In genomic region chr3:71122641-71123040, GRCh38 we compare ENCODE assay signal across 22 cellular contexts.
A peak's percentile ranks its signal among the peaks of the same experiment; 100 is the strongest.
DNase-seq lines count a peak whose midpoint lies in the region; ATAC-seq and TF ChIP-seq lines count a peak whose summit lies in the region.
"Had no signal": no experiment of that assay in that cellular context is flagged by ENCODE, and none has a peak within 500 bp of the region (broad histone marks: within the 10 kb centered on the region; RNA-seq: fewer than 3 reads in every experiment).

No MANE protein-coding gene starts in this region.

- CTCF ChIA-PET in activated B cell treated with CpG ODN at 0.5 μM for 24 hours (lab: Charles Lee), result no interaction called here

- POLR2A ChIA-PET in activated B cell treated with CpG ODN at 0.5 μM for 24 hours (lab: Charles Lee), result interaction anchor here (0.5 to 7.5 kb wide), 6 partner anchors 8 to 58 kb away, joined by 3 to 138 read pairs (median 6); no protein-coding TSS in a partner anchor

- H3K4me1 Mint-ChIP-seq in activated T-cell treated with anti-CD3 and anti-CD28 coated beads, Interleukin-2, amount 50 U/mL, for 24 hours (ENCODE audit: low read depth), result peaks cover 88% of the 10 kb centered on the region
- H3K4me1 Mint-ChIP-seq in activated B cell treated with CpG ODN at 0.5 μM for 24 hours, result peaks cover 87% of the 10 kb centered on the region
- peaks cover 64 to 92% of the 10 kb centered on the region in 2 donors for H3K4me1 Mint-ChIP-seq in stimulated activated naive B cell treated with anti-CD40 and anti-IgM and Interleukin-4, amounts not matched to agents 10 μg/mL and 1 μg/mL and 100 μg/mL, for 72 hours

- H3K4me1 ChIP-seq in gastroesophageal sphincter, result peaks cover 5 to 98% (median 34%) of the 10 kb centered on the region in 3 donors
- H3K4me1 ChIP-seq: neural progenitor cell had no signal

- no peaks in the 10 kb centered on the region for H3K36me3 ChIP-seq in gastroesophageal sphincter
- H3K36me3 ChIP-seq: BE2C, cardiac muscle cell, neural progenitor cell had no signal

- TF ChIP-seq EP300 in gastroesophageal sphincter (IDR thresholded peaks at IDR 0.05), result no peak

- H3K27me3 Mint-ChIP-seq in activated T-cell treated with anti-CD3 and anti-CD28 coated beads, Interleukin-2, amount 50 U/mL, for 24 hours, result no peaks in the 10 kb centered on the region
- no peaks in the 10 kb centered on the region for H3K27me3 Mint-ChIP-seq in activated B cell treated with CpG ODN at 0.5 μM for 24 hours
- no peaks in the 10 kb centered on the region for H3K27me3 Mint-ChIP-seq in stimulated activated naive B cell treated with anti-CD40 and anti-IgM and Interleukin-4, amounts not matched to agents 10 μg/mL and 1 μg/mL and 100 μg/mL, for 72 hours
- H3K27me3 Mint-ChIP-seq: dendritic cell treated with granulocyte-macrophage colony-stimulating factor and Interleukin-4, amounts not matched to agents 40 ng/mL and 50 ng/mL, for 4 days had no signal

- no peak for TF ChIP-seq POLR2A in gastroesophageal sphincter (IDR thresholded peaks at IDR 0.05)

- H3K9me3 ChIP-seq in gastroesophageal sphincter, result no peaks in the 10 kb centered on the region
- H3K9me3 ChIP-seq: BE2C had no signal

- H3K9me3 Mint-ChIP-seq in activated T-cell treated with anti-CD3 and anti-CD28 coated beads, Interleukin-2, amount 50 U/mL, for 24 hours, result no peaks in the 10 kb centered on the region
- H3K9me3 Mint-ChIP-seq in activated B cell treated with CpG ODN at 0.5 μM for 24 hours, result no peaks in the 10 kb centered on the region
- no peaks in the 10 kb centered on the region for H3K9me3 Mint-ChIP-seq in stimulated activated naive B cell treated with anti-CD40 and anti-IgM and Interleukin-4, amounts not matched to agents 10 μg/mL and 1 μg/mL and 100 μg/mL, for 72 hours
- H3K9me3 Mint-ChIP-seq: dendritic cell treated with granulocyte-macrophage colony-stimulating factor and Interleukin-4, amounts not matched to agents 40 ng/mL and 50 ng/mL, for 4 days; H9; neural progenitor cell had no signal

- H3K36me3 Mint-ChIP-seq in activated T-cell treated with anti-CD3 and anti-CD28 coated beads, Interleukin-2, amount 50 U/mL, for 24 hours (ENCODE audit: low read depth), result peaks cover 74% of the 10 kb centered on the region
- H3K36me3 Mint-ChIP-seq in activated B cell treated with CpG ODN at 0.5 μM for 24 hours (ENCODE audit: low read depth), result peaks cover 78% of the 10 kb centered on the region
- peaks cover 26 to 52% of the 10 kb centered on the region in 2 donors for H3K36me3 Mint-ChIP-seq in stimulated activated naive B cell treated with anti-CD40 and anti-IgM and Interleukin-4, amounts not matched to agents 10 μg/mL and 1 μg/mL and 100 μg/mL, for 72 hours
- H3K36me3 Mint-ChIP-seq: neural progenitor cell had no signal

- intact Hi-C loops in activated B cell treated with CpG ODN at 0.5 μM for 24 hours (cut with micrococcal nuclease), result no loop called here
- intact Hi-C loops in dorsolateral prefrontal cortex (cut with DNase I), result no loop called here

- DNase-seq in activated T-cell treated with anti-CD3 and anti-CD28 coated beads, Interleukin-2, amount 50 U/mL, for 24 hours, result no peak
- no peak for DNase-seq in activated T-cell treated with anti-CD3 and anti-CD28 coated beads for 4 hours
- DNase-seq in activated B cell treated with CpG ODN at 0.5 μM for 24 hours, result no peak
- DNase-seq in stimulated activated naive B cell treated with anti-CD40 and anti-IgM and Interleukin-4, amounts not matched to agents 10 μg/mL and 1 μg/mL and 100 μg/mL, for 72 hours, result no peak
- DNase-seq in A172 (ENCODE audit: low spot score), result no peak
- DNase-seq in dorsolateral prefrontal cortex, result no peak
- no peak for DNase-seq in NCI-H774 (lab: John Stamatoyannopoulos, UW)
- DNase-seq: activated CD4-positive, alpha-beta T cell treated with anti-CD3 and anti-CD28 coated beads, Interleukin-2, amount 50 U/mL, for 4 hours; activated CD8-positive, alpha-beta memory T cell treated with anti-CD3 and anti-CD28 coated beads, Interleukin-2, amount 50 U/mL, for 48 hours; activated gamma-delta T cell treated with Interleukin-2 at 50 U/mL for 16 hours; H9; islet precursor cell; NCI-H1048; NCI-H187; NCI-H2171 treated with DMSO at 0.1 percent for 48 hours; NCI-H524; posterior cingulate gyrus had no signal

- 91 to 97% methylated on average over 4 of the region's 4 CpGs for WGBS in gastroesophageal sphincter (ENCODE audit: low coverage in 1 of 2), 2 donors

- H3K27me3 ChIP-seq in gastroesophageal sphincter, result no peaks in the 10 kb centered on the region
- H3K27me3 ChIP-seq in dorsolateral prefrontal cortex, result no peaks in the 10 kb centered on the region
- H3K27me3 ChIP-seq: BE2C, cardiac muscle cell, neural progenitor cell had no signal

- no peak for ATAC-seq in activated B cell treated with CpG ODN at 0.5 μM for 24 hours (ENCODE audit: low read depth)
- ATAC-seq in gastroesophageal sphincter, result no peak
- no peak for ATAC-seq in stimulated activated naive B cell treated with anti-CD40 and anti-IgM and Interleukin-4, amounts not matched to agents 10 μg/mL and 1 μg/mL and 100 μg/mL, for 72 hours (replicated peaks)

- peak overlapping the region in 3 of 4 donors; percentile 25 to 57 (median 28) for H3K27ac ChIP-seq in gastroesophageal sphincter
- H3K27ac ChIP-seq in dorsolateral prefrontal cortex, result no peak overlapping the region
- H3K27ac ChIP-seq: neural progenitor cell had no signal

- TF ChIP-seq CTCF in activated B cell treated with CpG ODN at 0.5 μM for 24 hours (IDR thresholded peaks at IDR 0.05) (no peak), gastroesophageal sphincter (IDR thresholded peaks at IDR 0.05) (no peak), dorsolateral prefrontal cortex (IDR thresholded peaks at IDR 0.05 in 54 of 56, conservative IDR thresholded peaks at IDR 0.05 in 2 of 56; ENCODE audit: low read depth in 1 of 56, partially characterized antibody in 56 of 56) (no peak)

- H3K4me3 ChIP-seq in gastroesophageal sphincter (no peak overlapping the region), dorsolateral prefrontal cortex (no peak overlapping the region)
- H3K4me3 ChIP-seq: cardiac muscle cell, neural progenitor cell had no signal

- H3K4me3 Mint-ChIP-seq in activated T-cell treated with anti-CD3 and anti-CD28 coated beads, Interleukin-2, amount 50 U/mL, for 24 hours, result no peak overlapping the region
- no peak overlapping the region for H3K4me3 Mint-ChIP-seq in activated B cell treated with CpG ODN at 0.5 μM for 24 hours
- H3K4me3 Mint-ChIP-seq in stimulated activated naive B cell treated with anti-CD40 and anti-IgM and Interleukin-4, amounts not matched to agents 10 μg/mL and 1 μg/mL and 100 μg/mL, for 72 hours, result no peak overlapping the region
- H3K4me3 Mint-ChIP-seq: dendritic cell treated with granulocyte-macrophage colony-stimulating factor and Interleukin-4, amounts not matched to agents 40 ng/mL and 50 ng/mL, for 4 days; H9; neural progenitor cell had no signal

- peak overlapping the region; percentile 89 for H3K27ac Mint-ChIP-seq in activated T-cell treated with anti-CD3 and anti-CD28 coated beads, Interleukin-2, amount 50 U/mL, for 24 hours
- H3K27ac Mint-ChIP-seq in activated B cell treated with CpG ODN at 0.5 μM for 24 hours, result peak overlapping the region; percentile 80
- H3K27ac Mint-ChIP-seq in stimulated activated naive B cell treated with anti-CD40 and anti-IgM and Interleukin-4, amounts not matched to agents 10 μg/mL and 1 μg/mL and 100 μg/mL, for 72 hours, result peak overlapping the region; percentile 63
- H3K27ac Mint-ChIP-seq: dendritic cell treated with granulocyte-macrophage colony-stimulating factor and Interleukin-4, amounts not matched to agents 40 ng/mL and 50 ng/mL, for 4 days; neural progenitor cell had no signal

Comparison
In these comparisons a context has a peak if more than half of its experiments do, and no peak if none do; other contexts are left out.
1. H3K27ac ChIP-seq: peak in gastroesophageal sphincter (3 of 4); none in dorsolateral prefrontal cortex (0 of 59).
2. Peak in every context shown above with its lines, with median percentiles within 50 percentile points of each other: H3K27ac Mint-ChIP-seq.